ENCODE assay signal across 8 cellular contexts in genomic region chr9:89436963-89437625, GRCh38.
DNase-seq lines count a peak whose midpoint lies in the region; ATAC-seq and TF ChIP-seq lines count a peak whose summit lies in the region.

No MANE protein-coding gene starts in this region.

- no peak for TF ChIP-seq CTCF in prostate gland (IDR thresholded peaks at IDR 0.05)
- TF ChIP-seq CTCF in BE2C (IDR thresholded peaks at IDR 0.05; ENCODE audit: low read depth, low read length), result no peak

- WGBS in prostate gland, result 76% methylated on average over 17 of the region's 17 CpGs

- H3K9me3 ChIP-seq in prostate gland (no peaks in the 10 kb centered on the region), BE2C (no peaks in the 10 kb centered on the region)

- H3K4me1 ChIP-seq in prostate gland (replicated peaks), result peaks cover 44% of the 10 kb centered on the region
- H3K4me1 ChIP-seq in BE2C, result no peaks in the 10 kb centered on the region

- no peaks in the 10 kb centered on the region for H3K9me3 Mint-ChIP-seq in activated naive CD4-positive, alpha-beta T cell treated with anti-CD3 and anti-CD28 coated beads, Interleukin-2, amount 50 U/mL, for 72 hours

- peak overlapping the region; percentile 47 to 90 for H3K27ac Mint-ChIP-seq in activated naive CD4-positive, alpha-beta T cell treated with anti-CD3 and anti-CD28 coated beads, Interleukin-2, amount 50 U/mL, for 72 hours

- ATAC-seq in activated naive CD4-positive, alpha-beta T cell treated with anti-CD3 and anti-CD28 coated beads, Interleukin-2, amount 50 U/mL, for 72 hours, result peak; percentile 24 to 65

- H3K27me3 ChIP-seq in prostate gland (replicated peaks; ENCODE audit: insufficient read depth) (no peaks in the 10 kb centered on the region), BE2C (no peaks in the 10 kb centered on the region)

- no peak overlapping the region for H3K4me3 ChIP-seq in prostate gland
- no peak overlapping the region for H3K4me3 ChIP-seq in BE2C (ENCODE audit: low read depth, low read length)

- TF ChIP-seq POLR2A in prostate gland (IDR thresholded peaks at IDR 0.05), result no peak

- peak overlapping the region in 1 of 2 donors; percentile 44 for H3K27ac ChIP-seq in prostate gland

- intact Hi-C loops in prostate gland (cut with DNase I), result no loop called here

- peak; percentile 56 to 70 for DNase-seq in activated CD4-positive, alpha-beta T cell treated with anti-CD3 and anti-CD28 coated beads for 4 hours
- no peak for DNase-seq in activated CD4-positive, alpha-beta T cell treated with anti-CD3 and anti-CD28 coated beads, Interleukin-2, amount 50 U/mL, for 48 hours
- DNase-seq in NCI-H526 (lab: John Stamatoyannopoulos, UW) (peak; percentile 51 to 69), prostate gland (ENCODE audit: low spot score) (peak; percentile 30), UCSD-AML1 (lab: John Stamatoyannopoulos, UW; ENCODE audit: unreplicated experiment) (no peak), iPS-NIHi11 (ENCODE audit: low spot score) (no peak), BE2C (no peak)
- DNase-seq in activated naive CD4-positive, alpha-beta T cell treated with anti-CD3 and anti-CD28 coated beads, Interleukin-2, amount 50 U/mL, for 72 hours (ENCODE audit: low spot score in 2 of 2), result no peak

- H3K36me3 ChIP-seq in prostate gland, result no peaks in the 10 kb centered on the region
- no peaks in the 10 kb centered on the region for H3K36me3 ChIP-seq in BE2C

- peaks cover 0 to 32% of the 10 kb centered on the region in 2 donors for H3K36me3 Mint-ChIP-seq in activated naive CD4-positive, alpha-beta T cell treated with anti-CD3 and anti-CD28 coated beads, Interleukin-2, amount 50 U/mL, for 72 hours

Comparison
In these comparisons a context has a peak if more than half of its experiments do, and no peak if none do; other contexts are left out.
1. DNase-seq: peak in activated CD4-positive, alpha-beta T cell treated with anti-CD3 and anti-CD28 coated beads for 4 hours (2 of 2), NCI-H526 (2 of 2) and prostate gland (single experiment); none in activated CD4-positive, alpha-beta T cell treated with anti-CD3 and anti-CD28 coated beads, Interleukin-2, amount 50 U/mL, for 48 hours (0 of 2), activated naive CD4-positive, alpha-beta T cell treated with anti-CD3 and anti-CD28 coated beads, Interleukin-2, amount 50 U/mL, for 72 hours (0 of 2), UCSD-AML1 (single experiment), iPS-NIHi11 (single experiment) and BE2C (single experiment).